ENCODE assay signal across 1 cellular context in the genomic region with DNA sequence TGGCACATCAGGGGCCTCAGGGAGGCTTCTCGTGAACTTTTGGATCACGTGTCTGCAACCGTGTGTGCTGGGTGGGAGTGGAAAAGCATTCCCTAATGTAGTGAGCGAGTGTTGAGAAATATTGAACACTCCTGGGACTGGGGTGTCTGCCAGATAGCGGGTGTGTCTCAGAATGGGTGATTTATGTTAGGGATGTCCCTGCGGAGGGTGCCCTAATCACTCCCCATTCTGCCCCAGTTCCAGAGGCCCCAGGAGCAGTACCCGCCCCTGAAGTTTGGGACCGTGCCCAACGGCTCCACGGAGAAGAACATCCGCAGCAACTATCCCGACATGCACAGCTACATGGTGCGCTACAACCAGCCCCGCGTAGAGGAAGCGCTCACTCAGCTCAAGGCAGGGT.
TF ChIP-seq lines count a peak whose summit lies in the region.

No MANE protein-coding gene starts in this region.

TF ChIP-seq in HepG2, 621 proteins besides CTCF, POLR2A, EP300 and RAD21:
- TF ChIP-seq, protein P1, sequence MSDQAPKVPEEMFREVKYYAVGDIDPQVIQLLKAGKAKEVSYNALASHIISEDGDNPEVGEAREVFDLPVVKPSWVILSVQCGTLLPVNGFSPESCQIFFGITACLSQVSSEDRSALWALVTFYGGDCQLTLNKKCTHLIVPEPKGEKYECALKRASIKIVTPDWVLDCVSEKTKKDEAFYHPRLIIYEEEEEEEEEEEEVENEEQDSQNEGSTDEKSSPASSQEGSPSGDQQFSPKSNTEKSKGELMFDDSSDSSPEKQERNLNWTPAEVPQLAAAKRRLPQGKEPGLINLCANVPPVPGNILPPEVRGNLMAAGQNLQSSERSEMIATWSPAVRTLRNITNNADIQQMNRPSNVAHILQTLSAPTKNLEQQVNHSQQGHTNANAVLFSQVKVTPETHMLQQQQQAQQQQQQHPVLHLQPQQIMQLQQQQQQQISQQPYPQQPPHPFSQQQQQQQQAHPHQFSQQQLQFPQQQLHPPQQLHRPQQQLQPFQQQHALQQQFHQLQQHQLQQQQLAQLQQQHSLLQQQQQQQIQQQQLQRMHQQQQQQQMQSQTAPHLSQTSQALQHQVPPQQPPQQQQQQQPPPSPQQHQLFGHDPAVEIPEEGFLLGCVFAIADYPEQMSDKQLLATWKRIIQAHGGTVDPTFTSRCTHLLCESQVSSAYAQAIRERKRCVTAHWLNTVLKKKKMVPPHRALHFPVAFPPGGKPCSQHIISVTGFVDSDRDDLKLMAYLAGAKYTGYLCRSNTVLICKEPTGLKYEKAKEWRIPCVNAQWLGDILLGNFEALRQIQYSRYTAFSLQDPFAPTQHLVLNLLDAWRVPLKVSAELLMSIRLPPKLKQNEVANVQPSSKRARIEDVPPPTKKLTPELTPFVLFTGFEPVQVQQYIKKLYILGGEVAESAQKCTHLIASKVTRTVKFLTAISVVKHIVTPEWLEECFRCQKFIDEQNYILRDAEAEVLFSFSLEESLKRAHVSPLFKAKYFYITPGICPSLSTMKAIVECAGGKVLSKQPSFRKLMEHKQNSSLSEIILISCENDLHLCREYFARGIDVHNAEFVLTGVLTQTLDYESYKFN (CRISPR knock-in tag; conservative IDR thresholded peaks at IDR 0.05): no peak
- TF ChIP-seq, protein P2, sequence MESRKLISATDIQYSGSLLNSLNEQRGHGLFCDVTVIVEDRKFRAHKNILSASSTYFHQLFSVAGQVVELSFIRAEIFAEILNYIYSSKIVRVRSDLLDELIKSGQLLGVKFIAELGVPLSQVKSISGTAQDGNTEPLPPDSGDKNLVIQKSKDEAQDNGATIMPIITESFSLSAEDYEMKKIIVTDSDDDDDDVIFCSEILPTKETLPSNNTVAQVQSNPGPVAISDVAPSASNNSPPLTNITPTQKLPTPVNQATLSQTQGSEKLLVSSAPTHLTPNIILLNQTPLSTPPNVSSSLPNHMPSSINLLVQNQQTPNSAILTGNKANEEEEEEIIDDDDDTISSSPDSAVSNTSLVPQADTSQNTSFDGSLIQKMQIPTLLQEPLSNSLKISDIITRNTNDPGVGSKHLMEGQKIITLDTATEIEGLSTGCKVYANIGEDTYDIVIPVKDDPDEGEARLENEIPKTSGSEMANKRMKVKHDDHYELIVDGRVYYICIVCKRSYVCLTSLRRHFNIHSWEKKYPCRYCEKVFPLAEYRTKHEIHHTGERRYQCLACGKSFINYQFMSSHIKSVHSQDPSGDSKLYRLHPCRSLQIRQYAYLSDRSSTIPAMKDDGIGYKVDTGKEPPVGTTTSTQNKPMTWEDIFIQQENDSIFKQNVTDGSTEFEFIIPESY (CRISPR knock-in tag; IDR thresholded peaks at IDR 0.05): 0 out of 2 replicates have a peak, but pooled peaks have one; percentile 17
